Comparison of ENCODE assay signal across 9 cellular contexts in genomic region chr2:237697586-237698337, GRCh38.
A peak's percentile ranks its signal among the peaks of the same experiment; 100 is the strongest.
DNase-seq lines count a peak whose midpoint lies in the region; ATAC-seq lines count a peak whose summit lies in the region.
"Had no signal": no experiment of that assay in that cellular context is flagged by ENCODE, and none has a peak within 500 bp of the region (broad histone marks: within the 10 kb centered on the region; RNA-seq: fewer than 3 reads in every experiment).

No MANE protein-coding gene starts in this region.

- H3K4me3 Mint-ChIP-seq in activated naive CD8-positive, alpha-beta T cell treated with anti-CD3 and anti-CD28 coated beads, Interleukin-2, amount 50 U/mL, for 24 hours, result peak overlapping the region; percentile 93
- peak overlapping the region; percentile 57 to 95 (median 82) for H3K4me3 Mint-ChIP-seq in naive B cell

- H3K9me3 Mint-ChIP-seq in activated naive CD8-positive, alpha-beta T cell treated with anti-CD3 and anti-CD28 coated beads, Interleukin-2, amount 50 U/mL, for 24 hours, result no peaks in the 10 kb centered on the region
- no peaks in the 10 kb centered on the region for H3K9me3 Mint-ChIP-seq in naive B cell

- peak overlapping the region; percentile 95 for H3K27ac Mint-ChIP-seq in activated naive CD8-positive, alpha-beta T cell treated with anti-CD3 and anti-CD28 coated beads, Interleukin-2, amount 50 U/mL, for 24 hours
- H3K27ac Mint-ChIP-seq in naive B cell, result peak overlapping the region; percentile 64 to 97 (median 94)

- ATAC-seq in activated naive CD8-positive, alpha-beta T cell treated with anti-CD3 and anti-CD28 coated beads, Interleukin-2, amount 50 U/mL, for 24 hours, result peak; percentile 11
- ATAC-seq in naive B cell (ENCODE audit: low read depth in 2 of 2), result no peak
- no peak for ATAC-seq in HG03097 (IDR thresholded peaks at IDR 0.05; ENCODE audit: low FRiP score, unreplicated experiment)

- H3K27me3 Mint-ChIP-seq in activated naive CD8-positive, alpha-beta T cell treated with anti-CD3 and anti-CD28 coated beads, Interleukin-2, amount 50 U/mL, for 24 hours, result no peaks in the 10 kb centered on the region
- H3K27me3 Mint-ChIP-seq in naive B cell, result no peaks in the 10 kb centered on the region

- DNase-seq in stimulated activated CD4-positive, alpha-beta T cell treated with anti-CD3 and anti-CD28 coated beads, Interleukin-1b, Interleukin-23, amount 100 ng/mL, for 48 hours, result peak; percentile 62
- DNase-seq in stimulated activated CD4-positive, alpha-beta T cell treated with anti-CD3 and anti-CD28 coated beads, Interleukin-12 subunit alpha, Interleukin-12 subunit beta, amount 100 ng/mL, for 4 hours, result no peak
- DNase-seq in activated naive CD8-positive, alpha-beta T cell treated with anti-CD3 and anti-CD28 coated beads, Interleukin-2, amount 50 U/mL, for 24 hours, result peak; percentile 54
- no peak for DNase-seq in naive B cell
- DNase-seq in CD1c-positive myeloid dendritic cell (ENCODE audit: extremely low spot score), result no peak
- DNase-seq in AML-193 (lab: John Stamatoyannopoulos, UW), result no peak
- DNase-seq in DMS 273 treated with DMSO at 0.1 percent for 48 hours (lab: John Stamatoyannopoulos, UW), result no peak
- DNase-seq: GOT3 had no signal

- peaks cover 91% of the 10 kb centered on the region for H3K4me1 Mint-ChIP-seq in activated naive CD8-positive, alpha-beta T cell treated with anti-CD3 and anti-CD28 coated beads, Interleukin-2, amount 50 U/mL, for 24 hours
- H3K4me1 Mint-ChIP-seq in naive B cell, result peaks cover 85 to 96% (median 96%) of the 10 kb centered on the region in 3 donors

- H3K36me3 Mint-ChIP-seq in activated naive CD8-positive, alpha-beta T cell treated with anti-CD3 and anti-CD28 coated beads, Interleukin-2, amount 50 U/mL, for 24 hours (ENCODE audit: low read depth), result peaks cover 34% of the 10 kb centered on the region
- H3K36me3 Mint-ChIP-seq in naive B cell, result no peaks in the 10 kb centered on the region

Comparison
In these comparisons a context has a peak if more than half of its experiments do, and no peak if none do; other contexts are left out.
1. DNase-seq: peak in stimulated activated CD4-positive, alpha-beta T cell treated with anti-CD3 and anti-CD28 coated beads, Interleukin-1b, Interleukin-23, amount 100 ng/mL, for 48 hours (single experiment) and activated naive CD8-positive, alpha-beta T cell treated with anti-CD3 and anti-CD28 coated beads, Interleukin-2, amount 50 U/mL, for 24 hours (single experiment); none in stimulated activated CD4-positive, alpha-beta T cell treated with anti-CD3 and anti-CD28 coated beads, Interleukin-12 subunit alpha, Interleukin-12 subunit beta, amount 100 ng/mL, for 4 hours (single experiment), naive B cell (single experiment), CD1c-positive myeloid dendritic cell (single experiment), AML-193 (0 of 2) and DMS 273 treated with DMSO at 0.1 percent for 48 hours (single experiment).